ENCODE assay signal across 8 cellular contexts in genomic region chr12:15882055-15882971, GRCh38. TPM values are rescaled to one million over a fixed set of nuclear protein-coding genes. Genes with fewer than 3 reads are reported as not detected.
A peak's percentile ranks its signal among the peaks of the same experiment; 100 is the strongest.
DNase-seq lines count a peak whose midpoint lies in the region; ATAC-seq lines count a peak whose summit lies in the region.

Gene STRAP (plus strand): TSS chr12:15882387. CDS start chr12:15882708, 321 bp downstream.

- no peaks in the 10 kb centered on the region for H3K9me3 Mint-ChIP-seq in effector memory CD8-positive, alpha-beta T cell
- H3K9me3 Mint-ChIP-seq in memory B cell: no peaks in the 10 kb centered on the region

- peaks cover 32% of the 10 kb centered on the region for H3K36me3 Mint-ChIP-seq in effector memory CD8-positive, alpha-beta T cell (ENCODE audit: insufficient read depth)
- peaks cover 14% of the 10 kb centered on the region for H3K36me3 Mint-ChIP-seq in memory B cell

- DNase-seq in COLO668 (lab: John Stamatoyannopoulos, UW; ENCODE audit: unreplicated experiment): peak; percentile 91
- DNase-seq in HT1080 (ENCODE audit: low read depth): peak; percentile 97
- DNase-seq in NOMO-1 treated with DMSO at 0.1 percent for 48 hours (lab: John Stamatoyannopoulos, UW; ENCODE audit: unreplicated experiment): peak; percentile 96
- DNase-seq in activated CD8-positive, alpha-beta memory T cell treated with anti-CD3 and anti-CD28 coated beads for 4 hours (ENCODE audit: low read depth in 2 of 2): peak; percentile 91
- DNase-seq in effector memory CD8-positive, alpha-beta T cell: peak; percentile 96 to 98 (median 98)
- peak; percentile 97 for DNase-seq in memory B cell (ENCODE audit: low spot score in 2 of 2)
- peak; percentile 82 for DNase-seq in stimulated activated CD8-positive, alpha-beta memory T cell treated with anti-CD3 and anti-CD28 coated beads, Interleukin-12 subunit alpha, Interleukin-12 subunit beta, amount 100 ng/mL, for 24 hours (ENCODE audit: extremely low read depth)

- peak within 1 kb of the TSS; percentile 98 for H3K27ac Mint-ChIP-seq in effector memory CD8-positive, alpha-beta T cell
- H3K27ac Mint-ChIP-seq in memory B cell: peak within 1 kb of the TSS; percentile 98

- peak within 1 kb of the TSS; percentile 87 to 94 for H3K4me3 Mint-ChIP-seq in effector memory CD8-positive, alpha-beta T cell
- H3K4me3 Mint-ChIP-seq in memory B cell: peak within 1 kb of the TSS; percentile 92

- H3K4me1 Mint-ChIP-seq in effector memory CD8-positive, alpha-beta T cell (ENCODE audit: low read depth in 2 of 2): peaks cover 32 to 46% of the 10 kb centered on the region in 2 donors
- H3K4me1 Mint-ChIP-seq in memory B cell: peaks cover 29% of the 10 kb centered on the region

- ATAC-seq in GM21360 (IDR thresholded peaks at IDR 0.05; ENCODE audit: unreplicated experiment) (peak; percentile 97), memory B cell (ENCODE audit: low read depth) (peak; percentile 90)
- ATAC-seq in effector memory CD8-positive, alpha-beta T cell (replicated peaks): peak; percentile 92

- H3K27me3 Mint-ChIP-seq in effector memory CD8-positive, alpha-beta T cell: no peaks in the 10 kb centered on the region
- no peaks in the 10 kb centered on the region for H3K27me3 Mint-ChIP-seq in memory B cell

RNA-seq across cellular contexts. Expression of gene STRAP, which starts in this region (rescaled TPM):
- 116 and 118 TPM in 2 replicates for total RNA-seq in HT1080 (2014; rRNA removed; shearing (Covaris generic))
- polyA plus RNA-seq in HT1080 (2015; cell fraction: cytosol; rRNA removed): 342 and 365 TPM in 2 replicates
- 187 and 200 TPM in 2 replicates for polyA plus RNA-seq in HT1080 (2015; cell fraction: nucleus; rRNA removed)

Comparison
In these comparisons a context has a peak if more than half of its experiments do, and no peak if none do; other contexts are left out.
1. Peak in every context shown above with its lines: DNase-seq and ATAC-seq.